ENCODE assay signal across 1 cellular context in genomic region chr1:206456577-206457375, GRCh38.
A peak's percentile ranks its signal among the peaks of the same experiment; 100 is the strongest.
TF ChIP-seq lines count a peak whose summit lies in the region.

No MANE protein-coding gene starts in this region.

TF ChIP-seq in HepG2, 621 proteins besides CTCF, POLR2A, EP300 and RAD21:
- TF ChIP-seq MAFK (conservative IDR thresholded peaks at IDR 0.05 in 1 of 2, IDR thresholded peaks at IDR 0.05 in 1 of 2; ENCODE audit: low read length in 2 of 2) (peak; percentile 69 to 84), ZNF569 (CRISPR knock-in tag; IDR thresholded peaks at IDR 0.05; ENCODE audit: borderline replicate concordance) (no peak), ZBTB42 (CRISPR knock-in tag; IDR thresholded peaks at IDR 0.05) (no peak), ZFAT (CRISPR knock-in tag; conservative IDR thresholded peaks at IDR 0.05) (no peak), RBM22 (optimal IDR thresholded peaks at IDR 0.05; ENCODE audit: low read length) (peak; percentile 27), MAFF (IDR thresholded peaks at IDR 0.05; ENCODE audit: low read depth, low read length) (peak; percentile 80), HDAC6 (IDR thresholded peaks at IDR 0.05; ENCODE audit: low read depth, low read length) (no peak), ZNF619 (CRISPR knock-in tag; IDR thresholded peaks at IDR 0.05) (no peak)
